Comparison of ENCODE assay signal across 1 cellular context in the genomic region with DNA sequence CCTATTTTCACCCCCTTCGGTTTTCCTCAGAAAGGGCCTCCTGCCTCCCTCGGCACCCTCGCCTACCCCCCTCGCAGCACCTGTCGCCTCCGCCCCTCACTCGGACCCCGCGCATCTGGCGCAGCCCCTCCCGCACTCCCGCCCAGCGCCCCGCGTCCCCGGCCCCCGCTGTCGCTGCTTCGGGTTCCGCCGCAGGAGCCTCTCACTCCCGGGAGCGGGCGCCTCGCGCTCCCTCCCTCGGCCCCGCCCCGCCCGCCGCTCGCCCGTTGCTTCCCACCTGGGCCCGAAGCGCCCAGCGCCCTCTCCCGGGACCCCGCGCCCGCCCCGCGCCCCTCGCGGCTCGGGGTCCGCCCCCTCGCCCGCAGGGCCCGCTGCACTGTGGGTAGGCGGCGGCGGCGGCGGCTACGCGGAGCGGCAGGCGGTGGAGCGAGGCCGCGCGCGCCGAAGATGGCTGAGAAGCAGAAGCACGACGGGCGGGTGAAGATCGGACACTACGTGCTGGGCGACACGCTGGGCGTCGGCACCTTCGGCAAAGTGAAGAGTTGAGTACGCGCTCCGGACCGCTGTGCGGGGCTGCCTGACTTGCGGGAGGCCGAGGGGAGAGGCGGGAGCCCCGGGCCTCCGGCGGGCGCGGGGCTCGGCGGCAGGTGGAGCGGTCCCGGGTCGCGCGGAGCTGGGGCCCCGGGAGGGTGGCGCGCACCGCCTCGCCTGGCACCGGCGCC.
TF ChIP-seq lines count a peak whose summit lies in the region.

A gene (plus strand): TSS at position 374 of the 722 bp plus-strand sequence. CDS start 74 bp downstream, at position 448.

TF ChIP-seq in H1, 55 proteins besides CTCF, POLR2A, EP300 and RAD21 (continued from another document):
- no peak for TF ChIP-seq NRF1 (IDR thresholded peaks at IDR 0.05; ENCODE audit: low read depth, low read length)
- TF ChIP-seq JUND (IDR thresholded peaks at IDR 0.05; ENCODE audit: low read length): no peak
- no peak for TF ChIP-seq RFX5 (IDR thresholded peaks at IDR 0.05; ENCODE audit: borderline replicate concordance, low read depth, low read length)
- no peak for TF ChIP-seq CBX8 (IDR thresholded peaks at IDR 0.05; ENCODE audit: borderline replicate concordance, low read depth, low read length)
- TF ChIP-seq CHD1 (IDR thresholded peaks at IDR 0.05; ENCODE audit: low read depth, low read length): no peak
- no peak for TF ChIP-seq CBX5 (IDR thresholded peaks at IDR 0.05; ENCODE audit: low read depth, low read length)
- TF ChIP-seq, protein P1, sequence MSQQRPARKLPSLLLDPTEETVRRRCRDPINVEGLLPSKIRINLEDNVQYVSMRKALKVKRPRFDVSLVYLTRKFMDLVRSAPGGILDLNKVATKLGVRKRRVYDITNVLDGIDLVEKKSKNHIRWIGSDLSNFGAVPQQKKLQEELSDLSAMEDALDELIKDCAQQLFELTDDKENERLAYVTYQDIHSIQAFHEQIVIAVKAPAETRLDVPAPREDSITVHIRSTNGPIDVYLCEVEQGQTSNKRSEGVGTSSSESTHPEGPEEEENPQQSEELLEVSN (IDR thresholded peaks at IDR 0.05): peak; percentile 83
- TF ChIP-seq SIRT6 (IDR thresholded peaks at IDR 0.05; ENCODE audit: low read length): no peak
- TF ChIP-seq POU5F1 (IDR thresholded peaks at IDR 0.05; ENCODE audit: low read depth, low read length): no peak
- TF ChIP-seq MAFK (IDR thresholded peaks at IDR 0.05; ENCODE audit: low read depth, low read length): no peak
- no peak for TF ChIP-seq GABPA (IDR thresholded peaks at IDR 0.05; ENCODE audit: borderline replicate concordance, insufficient read depth, low read length)
- TF ChIP-seq TBP (IDR thresholded peaks at IDR 0.05; ENCODE audit: low read depth, low read length): no peak
- TF ChIP-seq SP2 (IDR thresholded peaks at IDR 0.05; ENCODE audit: low read length): no peak
- peak; percentile 91 for TF ChIP-seq KDM4A (IDR thresholded peaks at IDR 0.05; ENCODE audit: low read depth, low read length, severe bottlenecking)
- no peak for TF ChIP-seq SRF (IDR thresholded peaks at IDR 0.05; ENCODE audit: low read depth, low read length)
- TF ChIP-seq SP1 (IDR thresholded peaks at IDR 0.05; ENCODE audit: low read depth, low read length): no peak
- TF ChIP-seq JUN (IDR thresholded peaks at IDR 0.05; ENCODE audit: low read depth, low read length): no peak
- 0 out of 2 replicates have a peak, but pooled peaks have one; percentile 6 for TF ChIP-seq CREB1 (IDR thresholded peaks at IDR 0.05)
- TF ChIP-seq PHF8 (conservative IDR thresholded peaks at IDR 0.05; ENCODE audit: low read depth, low read length): peak; percentile 84
- TF ChIP-seq RNF2 (IDR thresholded peaks at IDR 0.05; ENCODE audit: borderline replicate concordance, low read depth, low read length, missing control alignments, poor library complexity, severe bottlenecking): no peak
- TF ChIP-seq KDM1A (IDR thresholded peaks at IDR 0.05; ENCODE audit: borderline replicate concordance, low read length): no peak
- TF ChIP-seq BACH1 (IDR thresholded peaks at IDR 0.05; ENCODE audit: low read length): no peak
- TF ChIP-seq, protein P2, sequence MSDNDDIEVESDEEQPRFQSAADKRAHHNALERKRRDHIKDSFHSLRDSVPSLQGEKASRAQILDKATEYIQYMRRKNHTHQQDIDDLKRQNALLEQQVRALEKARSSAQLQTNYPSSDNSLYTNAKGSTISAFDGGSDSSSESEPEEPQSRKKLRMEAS (IDR thresholded peaks at IDR 0.05): peak; percentile 75
- no peak for TF ChIP-seq BCL11A (IDR thresholded peaks at IDR 0.05; ENCODE audit: low read depth in 2 of 2, low read length in 2 of 2)
- TF ChIP-seq KDM5A (IDR thresholded peaks at IDR 0.05; ENCODE audit: low read length): no peak
- peak; percentile 88; the same call in 1 of the 2 replicates for TF ChIP-seq RBBP5 (IDR thresholded peaks at IDR 0.05; ENCODE audit: borderline replicate concordance, low read depth, low read length)
- TF ChIP-seq TCF12 (IDR thresholded peaks at IDR 0.05; ENCODE audit: low read depth, low read length): no peak
- TF ChIP-seq, protein P3, sequence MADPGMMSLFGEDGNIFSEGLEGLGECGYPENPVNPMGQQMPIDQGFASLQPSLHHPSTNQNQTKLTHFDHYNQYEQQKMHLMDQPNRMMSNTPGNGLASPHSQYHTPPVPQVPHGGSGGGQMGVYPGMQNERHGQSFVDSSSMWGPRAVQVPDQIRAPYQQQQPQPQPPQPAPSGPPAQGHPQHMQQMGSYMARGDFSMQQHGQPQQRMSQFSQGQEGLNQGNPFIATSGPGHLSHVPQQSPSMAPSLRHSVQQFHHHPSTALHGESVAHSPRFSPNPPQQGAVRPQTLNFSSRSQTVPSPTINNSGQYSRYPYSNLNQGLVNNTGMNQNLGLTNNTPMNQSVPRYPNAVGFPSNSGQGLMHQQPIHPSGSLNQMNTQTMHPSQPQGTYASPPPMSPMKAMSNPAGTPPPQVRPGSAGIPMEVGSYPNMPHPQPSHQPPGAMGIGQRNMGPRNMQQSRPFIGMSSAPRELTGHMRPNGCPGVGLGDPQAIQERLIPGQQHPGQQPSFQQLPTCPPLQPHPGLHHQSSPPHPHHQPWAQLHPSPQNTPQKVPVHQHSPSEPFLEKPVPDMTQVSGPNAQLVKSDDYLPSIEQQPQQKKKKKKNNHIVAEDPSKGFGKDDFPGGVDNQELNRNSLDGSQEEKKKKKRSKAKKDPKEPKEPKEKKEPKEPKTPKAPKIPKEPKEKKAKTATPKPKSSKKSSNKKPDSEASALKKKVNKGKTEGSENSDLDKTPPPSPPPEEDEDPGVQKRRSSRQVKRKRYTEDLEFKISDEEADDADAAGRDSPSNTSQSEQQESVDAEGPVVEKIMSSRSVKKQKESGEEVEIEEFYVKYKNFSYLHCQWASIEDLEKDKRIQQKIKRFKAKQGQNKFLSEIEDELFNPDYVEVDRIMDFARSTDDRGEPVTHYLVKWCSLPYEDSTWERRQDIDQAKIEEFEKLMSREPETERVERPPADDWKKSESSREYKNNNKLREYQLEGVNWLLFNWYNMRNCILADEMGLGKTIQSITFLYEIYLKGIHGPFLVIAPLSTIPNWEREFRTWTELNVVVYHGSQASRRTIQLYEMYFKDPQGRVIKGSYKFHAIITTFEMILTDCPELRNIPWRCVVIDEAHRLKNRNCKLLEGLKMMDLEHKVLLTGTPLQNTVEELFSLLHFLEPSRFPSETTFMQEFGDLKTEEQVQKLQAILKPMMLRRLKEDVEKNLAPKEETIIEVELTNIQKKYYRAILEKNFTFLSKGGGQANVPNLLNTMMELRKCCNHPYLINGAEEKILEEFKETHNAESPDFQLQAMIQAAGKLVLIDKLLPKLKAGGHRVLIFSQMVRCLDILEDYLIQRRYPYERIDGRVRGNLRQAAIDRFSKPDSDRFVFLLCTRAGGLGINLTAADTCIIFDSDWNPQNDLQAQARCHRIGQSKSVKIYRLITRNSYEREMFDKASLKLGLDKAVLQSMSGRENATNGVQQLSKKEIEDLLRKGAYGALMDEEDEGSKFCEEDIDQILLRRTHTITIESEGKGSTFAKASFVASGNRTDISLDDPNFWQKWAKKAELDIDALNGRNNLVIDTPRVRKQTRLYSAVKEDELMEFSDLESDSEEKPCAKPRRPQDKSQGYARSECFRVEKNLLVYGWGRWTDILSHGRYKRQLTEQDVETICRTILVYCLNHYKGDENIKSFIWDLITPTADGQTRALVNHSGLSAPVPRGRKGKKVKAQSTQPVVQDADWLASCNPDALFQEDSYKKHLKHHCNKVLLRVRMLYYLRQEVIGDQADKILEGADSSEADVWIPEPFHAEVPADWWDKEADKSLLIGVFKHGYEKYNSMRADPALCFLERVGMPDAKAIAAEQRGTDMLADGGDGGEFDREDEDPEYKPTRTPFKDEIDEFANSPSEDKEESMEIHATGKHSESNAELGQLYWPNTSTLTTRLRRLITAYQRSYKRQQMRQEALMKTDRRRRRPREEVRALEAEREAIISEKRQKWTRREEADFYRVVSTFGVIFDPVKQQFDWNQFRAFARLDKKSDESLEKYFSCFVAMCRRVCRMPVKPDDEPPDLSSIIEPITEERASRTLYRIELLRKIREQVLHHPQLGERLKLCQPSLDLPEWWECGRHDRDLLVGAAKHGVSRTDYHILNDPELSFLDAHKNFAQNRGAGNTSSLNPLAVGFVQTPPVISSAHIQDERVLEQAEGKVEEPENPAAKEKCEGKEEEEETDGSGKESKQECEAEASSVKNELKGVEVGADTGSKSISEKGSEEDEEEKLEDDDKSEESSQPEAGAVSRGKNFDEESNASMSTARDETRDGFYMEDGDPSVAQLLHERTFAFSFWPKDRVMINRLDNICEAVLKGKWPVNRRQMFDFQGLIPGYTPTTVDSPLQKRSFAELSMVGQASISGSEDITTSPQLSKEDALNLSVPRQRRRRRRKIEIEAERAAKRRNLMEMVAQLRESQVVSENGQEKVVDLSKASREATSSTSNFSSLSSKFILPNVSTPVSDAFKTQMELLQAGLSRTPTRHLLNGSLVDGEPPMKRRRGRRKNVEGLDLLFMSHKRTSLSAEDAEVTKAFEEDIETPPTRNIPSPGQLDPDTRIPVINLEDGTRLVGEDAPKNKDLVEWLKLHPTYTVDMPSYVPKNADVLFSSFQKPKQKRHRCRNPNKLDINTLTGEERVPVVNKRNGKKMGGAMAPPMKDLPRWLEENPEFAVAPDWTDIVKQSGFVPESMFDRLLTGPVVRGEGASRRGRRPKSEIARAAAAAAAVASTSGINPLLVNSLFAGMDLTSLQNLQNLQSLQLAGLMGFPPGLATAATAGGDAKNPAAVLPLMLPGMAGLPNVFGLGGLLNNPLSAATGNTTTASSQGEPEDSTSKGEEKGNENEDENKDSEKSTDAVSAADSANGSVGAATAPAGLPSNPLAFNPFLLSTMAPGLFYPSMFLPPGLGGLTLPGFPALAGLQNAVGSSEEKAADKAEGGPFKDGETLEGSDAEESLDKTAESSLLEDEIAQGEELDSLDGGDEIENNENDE (IDR thresholded peaks at IDR 0.05; ENCODE audit: insufficient replicate concordance, low read length): no peak
- TF ChIP-seq, protein P4, sequence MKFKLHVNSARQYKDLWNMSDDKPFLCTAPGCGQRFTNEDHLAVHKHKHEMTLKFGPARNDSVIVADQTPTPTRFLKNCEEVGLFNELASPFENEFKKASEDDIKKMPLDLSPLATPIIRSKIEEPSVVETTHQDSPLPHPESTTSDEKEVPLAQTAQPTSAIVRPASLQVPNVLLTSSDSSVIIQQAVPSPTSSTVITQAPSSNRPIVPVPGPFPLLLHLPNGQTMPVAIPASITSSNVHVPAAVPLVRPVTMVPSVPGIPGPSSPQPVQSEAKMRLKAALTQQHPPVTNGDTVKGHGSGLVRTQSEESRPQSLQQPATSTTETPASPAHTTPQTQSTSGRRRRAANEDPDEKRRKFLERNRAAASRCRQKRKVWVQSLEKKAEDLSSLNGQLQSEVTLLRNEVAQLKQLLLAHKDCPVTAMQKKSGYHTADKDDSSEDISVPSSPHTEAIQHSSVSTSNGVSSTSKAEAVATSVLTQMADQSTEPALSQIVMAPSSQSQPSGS (IDR thresholded peaks at IDR 0.05; ENCODE audit: low read length): no peak
- TF ChIP-seq POLR2AphosphoS5 (IDR thresholded peaks at IDR 0.05; ENCODE audit: low read depth, low read length): peak; percentile 27
- TF ChIP-seq CTBP2 (IDR thresholded peaks at IDR 0.05; ENCODE audit: borderline replicate concordance, insufficient read depth, insufficient read length, low read length): peak; percentile 48
- TF ChIP-seq, protein P5, sequence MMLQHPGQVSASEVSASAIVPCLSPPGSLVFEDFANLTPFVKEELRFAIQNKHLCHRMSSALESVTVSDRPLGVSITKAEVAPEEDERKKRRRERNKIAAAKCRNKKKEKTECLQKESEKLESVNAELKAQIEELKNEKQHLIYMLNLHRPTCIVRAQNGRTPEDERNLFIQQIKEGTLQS (IDR thresholded peaks at IDR 0.05; ENCODE audit: insufficient read depth, low read depth, low read length): no peak
- peak; percentile 87 for TF ChIP-seq ASH2L (IDR thresholded peaks at IDR 0.05; ENCODE audit: low read length)
- TF ChIP-seq BRCA1 (IDR thresholded peaks at IDR 0.05; ENCODE audit: low read depth, low read length): no peak
- TF ChIP-seq FOSL1 (IDR thresholded peaks at IDR 0.05; ENCODE audit: insufficient read depth, low read depth, low read length): no peak
